8 cellular contexts compared by ENCODE assay signal in genomic region chr15:90101969-90102890, GRCh38.
DNase-seq lines count a peak whose midpoint lies in the region; ATAC-seq and TF ChIP-seq lines count a peak whose summit lies in the region.

Gene IDH2, minus strand, starts transcription at chr15:90102468. Its CDS starts 78 bp downstream, at chr15:90102390.

- DNase-seq in AG08396 (ENCODE audit: low spot score) (peak; percentile 96), NCI-H345 treated with DMSO at 0.1 percent for 48 hours (lab: John Stamatoyannopoulos, UW; ENCODE audit: unreplicated experiment) (peak; percentile 58), kidney glomerular epithelial cell (lab: John Stamatoyannopoulos, UW) (peak; percentile 72)
- DNase-seq in activated CD4-positive, alpha-beta T cell treated with anti-CD3 and anti-CD28 coated beads for 1 hour, result peak; percentile 52
- peak; percentile 51 to 63 for DNase-seq in stimulated activated CD4-positive, alpha-beta T cell treated with anti-CD3 and anti-CD28 coated beads, Interleukin-15, amount 100 ng/mL, for 1 hour (ENCODE audit: low read depth in 1 of 2, low spot score in 1 of 2)

- peak; percentile 92 for TF ChIP-seq POLR2A in GM18526 (IDR thresholded peaks at IDR 0.05; ENCODE audit: extremely low read depth, insufficient read length)

- peak within 1 kb of the TSS; percentile 97 for H3K27ac ChIP-seq in cingulate gyrus (ENCODE audit: low read depth, low read length)

- peak; percentile 65 for ATAC-seq in HG03064 (IDR thresholded peaks at IDR 0.05; ENCODE audit: low read depth, unreplicated experiment)

Comparison
In these comparisons a context has a peak if more than half of its experiments do, and no peak if none do; other contexts are left out.
1. Peak in every context shown above with its lines: DNase-seq, ATAC-seq and H3K27ac ChIP-seq.